32 cellular contexts compared by ENCODE assay signal in genomic region chr7:127647636-127648035, GRCh38. TPM values are rescaled to one million over a fixed set of nuclear protein-coding genes. Genes with fewer than 3 reads are reported as not detected.
"Had no signal": no experiment of that assay in that cellular context is flagged by ENCODE, and none has a peak within 500 bp of the region (broad histone marks: within the 10 kb centered on the region; RNA-seq: fewer than 3 reads in every experiment).

No MANE protein-coding gene starts in this region.

- DNase-seq: activated effector memory CD4-positive, alpha-beta T cell treated with anti-CD3 and anti-CD28 coated beads, Interleukin-2, amount 50 U/mL, for 16 hours; activated effector memory CD4-positive, alpha-beta T cell treated with Interleukin-2 at 50 U/mL for 16 hours; activated gamma-delta T cell; activated gamma-delta T cell treated with Interleukin-2 at 50 U/mL for 16 hours; activated naive CD4-positive, alpha-beta T cell; activated naive CD4-positive, alpha-beta T cell treated with anti-CD3 and anti-CD28 coated beads for 36 hours; activated naive CD4-positive, alpha-beta T cell treated with anti-CD3 and anti-CD28 coated beads, Interleukin-2, amount 10 ng/mL, durations not matched to agents 7 days and 5 days; activated naive CD4-positive, alpha-beta T cell treated with anti-CD3 and anti-CD28 coated beads, Interleukin-2, amount 50 U/mL, for 16 hours; activated naive CD4-positive, alpha-beta T cell treated with Interleukin-2 at 50 U/mL for 16 hours; activated naive CD8-positive, alpha-beta T cell treated with anti-CD3 and anti-CD28 coated beads for 36 hours; activated naive CD8-positive, alpha-beta T cell treated with anti-CD3 and anti-CD28 coated beads, Interleukin-2, amount 10 ng/mL, durations not matched to agents 7 days and 5 days; activated naive CD8-positive, alpha-beta T cell treated with anti-CD3 and anti-CD28 coated beads, Interleukin-2, amount 50 U/mL, for 24 hours; activated T-cell treated with anti-CD3 and anti-CD28 coated beads, Interleukin-2, amount 50 U/mL, for 24 hours; activated T-cell treated with anti-CD3 and anti-CD28 coated beads, Interleukin-2, amount 50 U/mL, for 4 hours; activated T-cell treated with anti-CD3 and anti-CD28 coated beads, Interleukin-2, amount 50 U/mL, for 48 hours; activated T-cell treated with anti-CD3 and anti-CD28 coated beads, Interleukin-2, amount 50 U/mL, for 72 hours; adrenal gland; amniotic stem cell; amygdala; anterior cingulate cortex; aorta; body of pancreas; brain microvascular endothelial cell; caudate nucleus; central memory CD4-positive, alpha-beta T cell; cerebellar nuclear complex had no signal

- H3K27ac ChIP-seq: adrenal gland, ascending aorta, body of pancreas, brain microvascular endothelial cell, breast epithelium, cardiac muscle cell had no signal

- H3K27me3 ChIP-seq: adrenal gland, ascending aorta, body of pancreas, brain microvascular endothelial cell, breast epithelium, cardiac muscle cell had no signal

- H3K36me3 ChIP-seq: adrenal gland, ascending aorta, brain microvascular endothelial cell, breast epithelium, cardiac muscle cell had no signal

- H3K9me3 ChIP-seq: adrenal gland, ascending aorta, body of pancreas, breast epithelium had no signal

- ATAC-seq: activated naive CD4-positive, alpha-beta T cell treated with anti-CD3 and anti-CD28 coated beads, Interleukin-2, amount 50 U/mL, for 72 hours; activated naive CD8-positive, alpha-beta T cell treated with anti-CD3 and anti-CD28 coated beads, Interleukin-2, amount 50 U/mL, for 24 hours; activated T-cell treated with anti-CD3 and anti-CD28 coated beads, Interleukin-2, amount 50 U/mL, for 4 hours; activated T-cell treated with anti-CD3 and anti-CD28 coated beads, Interleukin-2, amount 50 U/mL, for 72 hours; activated T-helper 17 cell treated with anti-CD3 and anti-CD28 coated beads, Interleukin-2, amount 50 U/mL, for 72 hours; body of pancreas had no signal

- H3K4me1 ChIP-seq: adrenal gland, ascending aorta, breast epithelium had no signal

- H3K4me3 ChIP-seq: adrenal gland, ascending aorta, body of pancreas, breast epithelium, cardiac muscle cell had no signal

RNA-seq across cellular contexts. Expression of gene PAX4, which starts 29.7 kb away (rescaled TPM):
- polyA plus RNA-seq: adipose tissue, adrenal gland, aorta, cardiac muscle cell had no signal

RNA-seq across cellular contexts. Expression of gene FSCN3, which starts 54.1 kb away (rescaled TPM):
- polyA plus RNA-seq: aorta had no signal
